20 cellular contexts compared by ENCODE assay signal in the genomic region with DNA sequence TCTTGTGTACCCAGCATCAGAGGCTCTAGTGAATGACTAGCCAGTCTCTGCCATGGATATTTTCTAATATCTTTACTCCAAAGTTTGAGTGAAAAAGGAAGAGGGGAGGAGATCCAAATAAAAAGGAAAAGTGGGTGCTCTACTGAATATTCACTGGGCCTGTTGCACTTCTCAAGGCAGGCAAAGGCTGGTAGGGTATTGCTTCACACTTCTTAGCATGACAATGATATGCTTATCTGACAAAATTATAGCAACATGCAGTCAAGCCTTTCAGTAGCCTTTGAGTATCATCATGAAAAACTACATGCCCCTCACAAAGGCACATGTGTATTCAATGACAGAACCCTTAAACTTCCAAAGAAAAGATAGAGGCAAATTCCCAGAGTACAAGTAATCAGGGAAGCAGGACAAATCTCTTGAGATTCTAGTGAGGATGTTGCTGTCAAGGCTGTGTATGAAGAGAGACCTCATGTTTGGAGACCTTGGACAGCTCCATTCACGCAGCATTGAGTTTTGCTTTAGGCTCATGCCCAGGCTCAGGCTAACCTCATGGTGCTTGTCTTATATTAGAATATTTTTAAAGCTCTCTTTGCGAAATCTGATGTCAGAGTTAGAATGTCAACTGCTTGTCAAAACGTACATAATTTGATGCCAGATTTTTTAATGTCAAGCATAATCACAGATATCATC.
DNase-seq lines count a peak whose midpoint lies in the region; ATAC-seq and TF ChIP-seq lines count a peak whose summit lies in the region.
"Had no signal": no experiment of that assay in that cellular context is flagged by ENCODE, and none has a peak within 500 bp of the region (broad histone marks: within the 10 kb centered on the region; RNA-seq: fewer than 3 reads in every experiment).

No MANE protein-coding gene starts in this region.

- TF ChIP-seq CTCF in astrocyte of the spinal cord (IDR thresholded peaks at IDR 0.05; ENCODE audit: low read depth, low read length), result no peak

- H3K4me3 ChIP-seq in astrocyte of the spinal cord (ENCODE audit: low read depth, low read length), result no peak overlapping the region
- H3K4me3 ChIP-seq: BLaER1 had no signal

- in situ Hi-C loops in astrocyte of the spinal cord (cut with HindIII; ENCODE audit: low sequenced_read_pairs), result no loop called here

- DNase-seq in ELF-1 (ENCODE audit: low read depth, low spot score) (peak; percentile 18), NAMALWA (ENCODE audit: low spot score) (peak; percentile 53), astrocyte of the spinal cord (ENCODE audit: low read depth, low spot score) (peak; percentile 48), left kidney (ENCODE audit: low read depth, low spot score) (peak; percentile 75), GDM1 (lab: John Stamatoyannopoulos, UW) (no peak), NCI-H526 (lab: John Stamatoyannopoulos, UW) (no peak)
- DNase-seq: activated CD4-positive, alpha-beta T cell treated with anti-CD3 and anti-CD28 coated beads for 4 hours; activated CD8-positive, alpha-beta memory T cell treated with anti-CD3 and anti-CD28 coated beads, Interleukin-2, amount 10 ng/mL, durations not matched to agents 7 days and 5 days; anterior cingulate cortex; central memory CD4-positive, alpha-beta T cell; dermis blood vessel endothelial cell; glutamatergic neuron; NCI-H1694; NCI-H526 treated with DMSO at 0.1 percent for 48 hours; nucleus accumbens; SK-N-SH; T-helper 2 cell had no signal

- ATAC-seq in GM19395 (IDR thresholded peaks at IDR 0.05; ENCODE audit: unreplicated experiment) (no peak), GM19328 (IDR thresholded peaks at IDR 0.05; ENCODE audit: unreplicated experiment) (no peak)
- ATAC-seq: activated CD8-positive, alpha-beta memory T cell treated with anti-CD3 and anti-CD28 coated beads, Interleukin-2, amount 10 ng/mL, durations not matched to agents 7 days and 5 days had no signal

Comparison
In these comparisons a context has a peak if more than half of its experiments do, and no peak if none do; other contexts are left out.
1. DNase-seq: peak in ELF-1 (single experiment), NAMALWA (single experiment), astrocyte of the spinal cord (single experiment) and left kidney (single experiment); none in GDM1 (single experiment) and NCI-H526 (0 of 2).